9 cellular contexts compared by ENCODE assay signal in the genomic region with DNA sequence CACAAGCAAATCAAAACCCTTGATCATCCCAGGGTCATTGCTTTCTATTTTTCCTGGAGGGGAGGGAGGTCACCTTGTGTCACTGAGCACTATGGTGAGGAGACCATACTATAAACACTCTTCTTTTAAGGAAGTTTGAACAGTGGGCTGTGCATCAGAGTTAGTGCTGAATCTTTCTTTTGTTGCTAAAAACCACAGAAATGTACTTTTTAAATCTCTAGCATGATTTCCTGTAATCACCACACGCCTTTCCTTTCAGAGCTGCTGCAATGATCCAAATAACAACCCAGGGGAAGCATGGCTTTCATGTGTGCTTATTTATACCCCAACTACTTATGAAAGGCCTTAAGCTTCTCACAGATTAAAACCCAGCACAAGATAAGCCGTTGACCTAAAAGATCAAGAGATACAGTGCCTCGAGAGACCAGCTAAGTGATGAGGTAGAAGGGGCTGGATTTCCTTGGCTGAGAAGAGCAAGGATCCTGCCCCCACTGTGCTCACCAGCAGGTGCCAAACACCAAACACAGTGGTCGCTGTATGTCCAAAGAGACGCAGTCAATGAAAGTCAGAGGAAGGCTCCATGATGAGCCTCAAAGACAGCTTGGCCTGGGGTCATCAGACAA. TPM values are rescaled to one million over a fixed set of nuclear protein-coding genes. Genes with fewer than 3 reads are reported as not detected.
DNase-seq lines count a peak whose midpoint lies in the region; ATAC-seq and TF ChIP-seq lines count a peak whose summit lies in the region.
"Had no signal": no experiment of that assay in that cellular context is flagged by ENCODE, and none has a peak within 500 bp of the region (broad histone marks: within the 10 kb centered on the region; RNA-seq: fewer than 3 reads in every experiment).

No MANE protein-coding gene starts in this region.

- H3K36me3 Mint-ChIP-seq in activated T-cell treated with anti-CD3 and anti-CD28 coated beads, Interleukin-2, amount 50 U/mL, for 24 hours (ENCODE audit: low read depth) = peaks cover 29% of the 10 kb centered on the region
- no peaks in the 10 kb centered on the region for H3K36me3 Mint-ChIP-seq in endothelial cell (ENCODE audit: low read depth, unreplicated experiment)

- H3K4me3 Mint-ChIP-seq in activated T-cell treated with anti-CD3 and anti-CD28 coated beads, Interleukin-2, amount 50 U/mL, for 24 hours = peak overlapping the region; percentile 37
- no peak overlapping the region for H3K4me3 Mint-ChIP-seq in endothelial cell (ENCODE audit: unreplicated experiment)

- no peak overlapping the region for H3K4me3 ChIP-seq in transverse colon

- peak overlapping the region; percentile 95 for H3K27ac Mint-ChIP-seq in activated T-cell treated with anti-CD3 and anti-CD28 coated beads, Interleukin-2, amount 50 U/mL, for 24 hours
- no peak overlapping the region for H3K27ac Mint-ChIP-seq in endothelial cell (ENCODE audit: unreplicated experiment)

- no peaks in the 10 kb centered on the region for H3K9me3 ChIP-seq in transverse colon

- intact Hi-C loops in left ventricle myocardium superior (cut with micrococcal nuclease) = no loop called here
- intact Hi-C loops in transverse colon (cut with DNase I; ENCODE audit: low total_unique reads) = no loop called here

- H3K27me3 Mint-ChIP-seq in activated T-cell treated with anti-CD3 and anti-CD28 coated beads, Interleukin-2, amount 50 U/mL, for 24 hours = no peaks in the 10 kb centered on the region
- H3K27me3 Mint-ChIP-seq in endothelial cell (ENCODE audit: unreplicated experiment) = no peaks in the 10 kb centered on the region

- in situ Hi-C loops in transverse colon (cut with MboI; ENCODE audit: low pct_ligation_motif_present in 1 of 4, low pct_unique_long_range_greater_than_20kb in 1 of 4, low sequenced_read_pairs in 3 of 4) = no loop called here

- TF ChIP-seq POLR2A in transverse colon (IDR thresholded peaks at IDR 0.05) = no peak

- peaks cover 94% of the 10 kb centered on the region for H3K4me1 Mint-ChIP-seq in activated T-cell treated with anti-CD3 and anti-CD28 coated beads, Interleukin-2, amount 50 U/mL, for 24 hours (ENCODE audit: low read depth)
- no peaks in the 10 kb centered on the region for H3K4me1 Mint-ChIP-seq in endothelial cell (ENCODE audit: unreplicated experiment)

- H3K36me3 ChIP-seq in transverse colon = no peaks in the 10 kb centered on the region

- peak; percentile 29 for DNase-seq in stimulated activated CD4-positive, alpha-beta T cell treated with anti-CD3 and anti-CD28 coated beads, Interleukin-1b, Interleukin-23, amount 100 ng/mL, for 48 hours
- no peak for DNase-seq in stimulated activated CD4-positive, alpha-beta T cell treated with anti-CD3 and anti-CD28 coated beads, Interleukin-12 subunit alpha, Interleukin-12 subunit beta, amount 100 ng/mL, for 4 hours
- peak; percentile 57 for DNase-seq in activated T-cell treated with anti-CD3 and anti-CD28 coated beads, Interleukin-2, amount 50 U/mL, for 24 hours
- DNase-seq in left ventricle myocardium superior (no peak), transverse colon (no peak), kidney glomerular epithelial cell (lab: John Stamatoyannopoulos, UW) (no peak), endothelial cell (ENCODE audit: low spot score) (no peak)
- DNase-seq: activated effector memory CD4-positive, alpha-beta T cell treated with anti-CD3 and anti-CD28 coated beads, Interleukin-2, amount 50 U/mL, for 16 hours had no signal

- no peak for TF ChIP-seq EP300 in transverse colon (IDR thresholded peaks at IDR 0.05; ENCODE audit: low read depth)

- ATAC-seq in left ventricle myocardium superior (peak; percentile 41), HG02884 (IDR thresholded peaks at IDR 0.05; ENCODE audit: unreplicated experiment) (no peak)

- peak overlapping the region; percentile 36 to 69 (median 58) for H3K27ac ChIP-seq in transverse colon

- WGBS in transverse colon (ENCODE audit: low coverage in 1 of 2), 2 donors = 29 to 44% methylated on average over 1 to 5 of the region's 5 CpGs

- peaks cover 2% of the 10 kb centered on the region for H3K9me3 Mint-ChIP-seq in activated T-cell treated with anti-CD3 and anti-CD28 coated beads, Interleukin-2, amount 50 U/mL, for 24 hours
- no peaks in the 10 kb centered on the region for H3K9me3 Mint-ChIP-seq in endothelial cell (ENCODE audit: unreplicated experiment)

- no peaks in the 10 kb centered on the region for H3K27me3 ChIP-seq in transverse colon

- no peak for TF ChIP-seq CTCF in transverse colon (IDR thresholded peaks at IDR 0.05)
- no peak for TF ChIP-seq CTCF in endothelial cell (IDR thresholded peaks at IDR 0.05; ENCODE audit: unreplicated experiment)

- peaks cover 0 to 17% (median 8%) of the 10 kb centered on the region in 4 donors for H3K4me1 ChIP-seq in transverse colon

RNA-seq across cellular contexts. Expression of gene TRABD2A, which starts 34.7 kb away (rescaled TPM):
- total RNA-seq in left ventricle myocardium superior (0.62 TPM), transverse colon (100 to 1,000 TPM in 2 of 4 donors, 10 to 100 TPM in 2; 21.3 to 230 (median 76.5) TPM), endothelial cell (ENCODE audit: unreplicated experiment) (7.2 TPM)

RNA-seq across cellular contexts. Expression of gene TMSB10, which starts 59.3 kb away (rescaled TPM):
- 450 TPM for total RNA-seq in left ventricle myocardium superior
- total RNA-seq in transverse colon = 1,000 to 10,000 TPM; 1,619 to 4,787 (median 3,693) TPM
- total RNA-seq in endothelial cell (ENCODE audit: unreplicated experiment) = 3,500 TPM

Comparison
In these comparisons a context has a peak if more than half of its experiments do, and no peak if none do; other contexts are left out.
1. DNase-seq: peak in stimulated activated CD4-positive, alpha-beta T cell treated with anti-CD3 and anti-CD28 coated beads, Interleukin-1b, Interleukin-23, amount 100 ng/mL, for 48 hours (single experiment) and activated T-cell treated with anti-CD3 and anti-CD28 coated beads, Interleukin-2, amount 50 U/mL, for 24 hours (single experiment); none in stimulated activated CD4-positive, alpha-beta T cell treated with anti-CD3 and anti-CD28 coated beads, Interleukin-12 subunit alpha, Interleukin-12 subunit beta, amount 100 ng/mL, for 4 hours (single experiment), left ventricle myocardium superior (single experiment), transverse colon (single experiment), kidney glomerular epithelial cell (single experiment) and endothelial cell (single experiment).